28 cellular contexts compared by ENCODE assay signal in genomic region chr3:73571238-73571741, GRCh38. TPM values are rescaled to one million over a fixed set of nuclear protein-coding genes. Genes with fewer than 3 reads are reported as not detected.
DNase-seq lines count a peak whose midpoint lies in the region; ATAC-seq, FAIRE-seq and TF ChIP-seq lines count a peak whose summit lies in the region.
"Had no signal": no experiment of that assay in that cellular context is flagged by ENCODE, and none has a peak within 500 bp of the region (broad histone marks: within the 10 kb centered on the region; RNA-seq: fewer than 3 reads in every experiment).

No MANE protein-coding gene starts in this region.

- H2AFZ ChIP-seq in K562 (ENCODE audit: low read depth, low read length) = no peak overlapping the region

- H3K27me3 ChIP-seq in cardiac muscle cell (no peaks in the 10 kb centered on the region), K562 (ENCODE audit: control insufficient read depth in 2 of 2, insufficient read depth in 2 of 2, low read length in 2 of 2) (no peaks in the 10 kb centered on the region), thoracic aorta (replicated peaks; ENCODE audit: insufficient read depth) (no peaks in the 10 kb centered on the region)
- H3K27me3 ChIP-seq: thyroid gland had no signal

- TF ChIP-seq POLR2A in K562 (conservative IDR thresholded peaks at IDR 0.05) = no peak

- H3K79me2 ChIP-seq in K562 (ENCODE audit: control insufficient read depth, insufficient read depth, low read length) = no peaks in the 10 kb centered on the region

- no peaks in the 10 kb centered on the region for H3K9me3 Mint-ChIP-seq in mesothelial cell of epicardium
- H3K9me3 Mint-ChIP-seq: activated naive CD8-positive, alpha-beta T cell treated with anti-CD3 and anti-CD28 coated beads, Interleukin-2, amount 10 ng/mL, durations not matched to agents 7 days and 5 days; dendritic cell treated with granulocyte-macrophage colony-stimulating factor and Interleukin-4, amounts not matched to agents 40 ng/mL and 50 ng/mL, for 4 days; stimulated activated naive CD8-positive, alpha-beta T cell treated with anti-CD3 and anti-CD28 coated beads, Interleukin-15, Interleukin-2, amounts not matched to agents 100 ng/mL and 50 ng/mL, for 24 hours had no signal

- in situ Hi-C loops in K562 (cut with MboI) = no loop called here

- H3K4me3 Mint-ChIP-seq in mesothelial cell of epicardium = no peak overlapping the region
- H3K4me3 Mint-ChIP-seq: activated CD4-positive, alpha-beta T cell treated with anti-CD3 and anti-CD28 coated beads for 36 hours; activated naive CD8-positive, alpha-beta T cell treated with anti-CD3 and anti-CD28 coated beads, Interleukin-2, amount 10 ng/mL, durations not matched to agents 7 days and 5 days; CD4-positive, alpha-beta T cell; dendritic cell treated with granulocyte-macrophage colony-stimulating factor and Interleukin-4, amounts not matched to agents 40 ng/mL and 50 ng/mL, for 4 days; stimulated activated naive CD8-positive, alpha-beta T cell treated with anti-CD3 and anti-CD28 coated beads, Interleukin-15, Interleukin-2, amounts not matched to agents 100 ng/mL and 50 ng/mL, for 24 hours had no signal

- H3K36me3 ChIP-seq in cardiac muscle cell = no peaks in the 10 kb centered on the region
- no peaks in the 10 kb centered on the region for H3K36me3 ChIP-seq in K562 (ENCODE audit: control insufficient read depth, insufficient read depth, low read length)
- no peaks in the 10 kb centered on the region for H3K36me3 ChIP-seq in thoracic aorta
- H3K36me3 ChIP-seq: thyroid gland had no signal

- H3K9ac ChIP-seq in K562 (ENCODE audit: insufficient read depth in 1 of 2, low read depth in 2 of 2, low read length in 2 of 2) = no peak overlapping the region
- H3K9ac ChIP-seq: SK-N-SH had no signal

- no peak for FAIRE-seq in K562 (lab: Jason Lieb, UNC)
- FAIRE-seq: astrocyte, islet of Langerhans had no signal

- ATAC-seq in Right ventricle myocardium superior (ENCODE audit: poor library complexity) = no peak
- no peak; the same call in 2 of the 3 replicates for ATAC-seq in K562
- ATAC-seq in thoracic aorta (ENCODE audit: insufficient number of reproducible peaks, low FRiP score, low read depth) = no peak
- ATAC-seq: activated CD4-positive, alpha-beta T cell treated with anti-CD3 and anti-CD28 coated beads for 36 hours had no signal

- no peak for TF ChIP-seq EP300 in K562 (IDR thresholded peaks at IDR 0.05; ENCODE audit: low read length)

- no peaks in the 10 kb centered on the region for H3K36me3 Mint-ChIP-seq in mesothelial cell of epicardium
- H3K36me3 Mint-ChIP-seq: activated naive CD8-positive, alpha-beta T cell treated with anti-CD3 and anti-CD28 coated beads, Interleukin-2, amount 10 ng/mL, durations not matched to agents 7 days and 5 days had no signal

- DNase-seq in cardiac muscle cell (ENCODE audit: low read depth in 1 of 2, low spot score in 1 of 2) = peak in 1 of 2 donors; percentile 55
- no peak for DNase-seq in Right ventricle myocardium superior
- DNase-seq in K562 (ENCODE audit: extremely low read depth in 1 of 4, low spot score in 3 of 4) = peak in 2 of 4 experiments; percentile 7 to 24
- no peak for DNase-seq in mesothelial cell of epicardium (ENCODE audit: low spot score in 2 of 2, unreplicated experiment in 2 of 2)
- no peak for DNase-seq in thoracic aorta (ENCODE audit: low spot score)
- DNase-seq in T-helper 1 cell = no peak
- no peak for DNase-seq in NCI-H1436 treated with DMSO at 0.1 percent for 48 hours (lab: John Stamatoyannopoulos, UW)
- DNase-seq in iPS-NIHi11 (ENCODE audit: low spot score) = no peak
- DNase-seq: activated CD4-positive, alpha-beta T cell treated with anti-CD3 and anti-CD28 coated beads for 36 hours; activated effector memory CD4-positive, alpha-beta T cell treated with anti-CD3 and anti-CD28 coated beads, Interleukin-2, amount 50 U/mL, for 16 hours; activated naive CD8-positive, alpha-beta T cell treated with anti-CD3 and anti-CD28 coated beads, Interleukin-2, amount 10 ng/mL, durations not matched to agents 7 days and 5 days; activated T-cell treated with anti-CD3 and anti-CD28 coated beads for 4 hours; AML-193; caudate nucleus; CD4-positive, alpha-beta T cell; GOT3; NCI-H1092; NCI-H1930; NCI-H345; NCI-H774; SK-N-SH; thyroid gland had no signal

- WGBS in K562 (ENCODE audit: insufficient coverage, low coverage, missing lambda C conversion rate) = 0% methylated on average over 7 of the region's 8 CpGs

- no peaks in the 10 kb centered on the region for H3K9me1 ChIP-seq in K562 (ENCODE audit: control insufficient read depth, insufficient read depth, low read length)

- H3K4me1 ChIP-seq in cardiac muscle cell (ENCODE audit: low read depth) = peaks cover 33% of the 10 kb centered on the region
- no peaks in the 10 kb centered on the region for H3K4me1 ChIP-seq in K562 (replicated peaks in 1 of 2; ENCODE audit: control insufficient read depth in 2 of 2, insufficient read depth in 2 of 2, low read length in 2 of 2)
- peaks cover 7 to 49% of the 10 kb centered on the region in 2 donors for H3K4me1 ChIP-seq in thoracic aorta (ENCODE audit: control insufficient read depth in 1 of 2, low read depth in 2 of 2)
- H3K4me1 ChIP-seq: thyroid gland had no signal

- H3K4me3 ChIP-seq in cardiac muscle cell (no peak overlapping the region), K562 (no peak overlapping the region), thoracic aorta (no peak overlapping the region)
- H3K4me3 ChIP-seq: thyroid gland had no signal

- peaks cover 73% of the 10 kb centered on the region for H3K4me1 Mint-ChIP-seq in mesothelial cell of epicardium
- H3K4me1 Mint-ChIP-seq: activated CD4-positive, alpha-beta T cell treated with anti-CD3 and anti-CD28 coated beads for 36 hours; activated naive CD8-positive, alpha-beta T cell treated with anti-CD3 and anti-CD28 coated beads, Interleukin-2, amount 10 ng/mL, durations not matched to agents 7 days and 5 days had no signal

- POLR2A ChIA-PET in K562 (lab: Yijun Ruan, JAX) = no interaction called here

- no peaks in the 10 kb centered on the region for H3K9me3 ChIP-seq in cardiac muscle cell (ENCODE audit: low read depth)
- H3K9me3 ChIP-seq in K562 (replicated peaks; ENCODE audit: control insufficient read depth, insufficient read depth, low read depth, low read length) = no peaks in the 10 kb centered on the region
- H3K9me3 ChIP-seq in thoracic aorta = no peaks in the 10 kb centered on the region
- H3K9me3 ChIP-seq: SK-N-SH, thyroid gland had no signal

- H4K20me1 ChIP-seq in K562 (replicated peaks; ENCODE audit: control insufficient read depth, insufficient read depth, low read length) = no peaks in the 10 kb centered on the region

- intact Hi-C loops in Right ventricle myocardium superior (cut with DNase I) (no loop called here), K562 (cut with micrococcal nuclease) (no loop called here)

- no peak overlapping the region for H3K4me2 ChIP-seq in K562 (ENCODE audit: insufficient read depth, low read length)
- H3K4me2 ChIP-seq: SK-N-SH had no signal

- H3K27me3 Mint-ChIP-seq in mesothelial cell of epicardium (ENCODE audit: low read depth) = no peaks in the 10 kb centered on the region

- H3K27ac ChIP-seq in cardiac muscle cell (peak overlapping the region; percentile 66), K562 (ENCODE audit: extremely low read depth, low read depth, low read length) (no peak overlapping the region), thoracic aorta (peak overlapping the region; percentile 4 to 12)
- H3K27ac ChIP-seq: thyroid gland had no signal

- TF ChIP-seq RAD21 in K562 (CRISPR knock-in tag; conservative IDR thresholded peaks at IDR 0.05 in 1 of 2, IDR thresholded peaks at IDR 0.05 in 1 of 2) = no peak

- no TSS peak for BruUV-seq in K562 (replicated peaks; lab: Mats Ljungman, UMichigan)

- CTCF ChIA-PET in K562 (lab: Yijun Ruan, JAX; ENCODE audit: low intra/inter-chr PET ratio) = no interaction called here

- no peak for TF ChIP-seq CTCF in cardiac muscle cell (IDR thresholded peaks at IDR 0.05; ENCODE audit: low read depth, low read length)
- TF ChIP-seq CTCF in K562 (IDR thresholded peaks at IDR 0.05 in 2 of 3, conservative IDR thresholded peaks at IDR 0.05 in 1 of 3; ENCODE audit: insufficient read depth in 2 of 3, low read depth in 1 of 3, low read length in 3 of 3) = no peak
- TF ChIP-seq CTCF in mesothelial cell of epicardium (IDR thresholded peaks at IDR 0.05; ENCODE audit: unreplicated experiment) = no peak
- no peak for TF ChIP-seq CTCF in thoracic aorta (IDR thresholded peaks at IDR 0.05)

- peak overlapping the region; percentile 71 for H3K27ac Mint-ChIP-seq in mesothelial cell of epicardium
- H3K27ac Mint-ChIP-seq: activated CD4-positive, alpha-beta T cell treated with anti-CD3 and anti-CD28 coated beads for 36 hours; activated naive CD8-positive, alpha-beta T cell treated with anti-CD3 and anti-CD28 coated beads, Interleukin-2, amount 10 ng/mL, durations not matched to agents 7 days and 5 days; CD4-positive, alpha-beta T cell; dendritic cell treated with granulocyte-macrophage colony-stimulating factor and Interleukin-4, amounts not matched to agents 40 ng/mL and 50 ng/mL, for 4 days; stimulated activated naive CD8-positive, alpha-beta T cell treated with anti-CD3 and anti-CD28 coated beads, Interleukin-15, Interleukin-2, amounts not matched to agents 100 ng/mL and 50 ng/mL, for 24 hours had no signal

TF ChIP-seq in K562, 482 proteins besides CTCF, POLR2A, EP300 and RAD21 (continues in another document):
- no peak for TF ChIP-seq TAF9B (IDR thresholded peaks at IDR 0.05; ENCODE audit: partially characterized antibody)
- TF ChIP-seq TCF7L2 (IDR thresholded peaks at IDR 0.05; ENCODE audit: low read depth, low read length) = no peak

RNA-seq across cellular contexts. Expression of gene PDZRN3, which starts 53.5 kb away (rescaled TPM):
- total RNA-seq in cardiac muscle cell (81.9 and 94.7 TPM in 2 replicates), Right ventricle myocardium superior (130 TPM), K562 (2014; rRNA removed) (not detected in 2 replicates), K562 (2014; rRNA removed; fragmentation: Illumina TruSeq; extraction: Trizol) (not detected in 2 replicates), K562 (2015; rRNA removed; fragmentation: Illumina TruSeq; extraction: Trizol) (not detected in 2 replicates), K562 (2021) (0.07 and 0.16 TPM in 2 replicates), mesothelial cell of epicardium (42.9 to 48.4 TPM (median 43.4 TPM) in 3 replicates), thoracic aorta (100 to 1,000 TPM; 140 to 166 TPM)
- polyA plus RNA-seq in cardiac muscle cell (63.9 and 65.2 TPM in 2 replicates), K562 (2011; rRNA removed) (not detected in 2 replicates), K562 (2014; fragmentation: Illumina TruSeq; extraction: Trizol) (not detected in 2 replicates), K562 (2014; fragmentation: Nextera tagmentation; extraction: Ambion mirVana) (not detected), K562 (2014; rRNA removed) (not detected in 2 replicates)
- total RNA-seq in K562 (2011; cell fraction: chromatin; rRNA removed; ENCODE audit: low replicate concordance) = not detected in 2 replicates
- total RNA-seq in K562 (2011; cell fraction: nucleolus; rRNA removed) = not detected in 2 replicates
- total RNA-seq in K562 (2011; cell fraction: nucleoplasm; rRNA removed) = not detected in 2 replicates
- not detected in 2 replicates for polyA plus RNA-seq in K562 (2011; cell fraction: cytosol; rRNA removed)
- not detected in 2 replicates for polyA plus RNA-seq in K562 (2011; cell fraction: nucleus; rRNA removed)
- not detected in 2 replicates for polyA plus RNA-seq in K562 (2012)
- not detected in 2 replicates for polyA minus RNA-seq in K562 (2011; rRNA and poly(A)+ RNA removed)
- not detected in 2 replicates for polyA minus RNA-seq in K562 (2011; cell fraction: cytosol; rRNA and poly(A)+ RNA removed)
- not detected in 2 replicates for polyA minus RNA-seq in K562 (2011; cell fraction: nucleus; rRNA and poly(A)+ RNA removed)
- total RNA-seq: A172; activated CD4-positive, alpha-beta T cell treated with anti-CD3 and anti-CD28 coated beads for 36 hours; activated naive CD8-positive, alpha-beta T cell treated with anti-CD3 and anti-CD28 coated beads, Interleukin-2, amount 10 ng/mL, durations not matched to agents 7 days and 5 days; CD4-positive, alpha-beta T cell; T-helper 2 cell treated with Interferon-gamma antibody and Interleukin-4, amounts not matched to agents 100 ng/mL and 5 ng/mL, for 36 hours had no signal

Comparison
In these comparisons a context has a peak if more than half of its experiments do, and no peak if none do; other contexts are left out.
1. RNA of gene PDZRN3, which starts 53.5 kb away (total RNA-seq): 140 to 166 TPM in thoracic aorta, 130 TPM in Right ventricle myocardium superior (single experiment), 81.9 to 94.7 TPM in cardiac muscle cell and 42.9 to 48.4 TPM in mesothelial cell of epicardium; 0.07 to 0.16 TPM in K562; every median in the first group is over 10 times any median in the second.